25 cellular contexts compared by ENCODE assay signal in genomic region chr9:129810788-129811187, GRCh38. TPM values are rescaled to one million over a fixed set of nuclear protein-coding genes. Genes with fewer than 3 reads are reported as not detected.
DNase-seq lines count a peak whose midpoint lies in the region; ATAC-seq lines count a peak whose summit lies in the region.
"Had no signal": no experiment of that assay in that cellular context is flagged by ENCODE, and none has a peak within 500 bp of the region (broad histone marks: within the 10 kb centered on the region; RNA-seq: fewer than 3 reads in every experiment).

No MANE protein-coding gene starts in this region.

- no peak overlapping the region for H3K4me3 Mint-ChIP-seq in activated T-cell treated with anti-CD3 and anti-CD28 coated beads, Interleukin-2, amount 50 U/mL, for 72 hours
- no peak overlapping the region for H3K4me3 Mint-ChIP-seq in activated T-cell treated with anti-CD3 and anti-CD28 coated beads, Interleukin-2, amount 50 U/mL, for 4 hours
- no peak overlapping the region for H3K4me3 Mint-ChIP-seq in activated CD4-positive, alpha-beta memory T cell treated with anti-CD3 and anti-CD28 coated beads, Interleukin-2, amount 10 ng/mL, durations not matched to agents 7 days and 5 days
- H3K4me3 Mint-ChIP-seq: HFFc6; naive thymus-derived CD8-positive, alpha-beta T cell; stimulated activated naive CD8-positive, alpha-beta T cell treated with anti-CD3 and anti-CD28 coated beads, Interleukin-15, amount 100 ng/mL, for 72 hours; T-cell had no signal

- H3K9me3 Mint-ChIP-seq in activated T-cell treated with anti-CD3 and anti-CD28 coated beads, Interleukin-2, amount 50 U/mL, for 72 hours = no peaks in the 10 kb centered on the region
- H3K9me3 Mint-ChIP-seq in activated T-cell treated with anti-CD3 and anti-CD28 coated beads, Interleukin-2, amount 50 U/mL, for 4 hours = no peaks in the 10 kb centered on the region
- H3K9me3 Mint-ChIP-seq in activated CD4-positive, alpha-beta memory T cell treated with anti-CD3 and anti-CD28 coated beads, Interleukin-2, amount 10 ng/mL, durations not matched to agents 7 days and 5 days = no peaks in the 10 kb centered on the region
- H3K9me3 Mint-ChIP-seq: HFFc6; naive thymus-derived CD8-positive, alpha-beta T cell; stimulated activated naive CD8-positive, alpha-beta T cell treated with anti-CD3 and anti-CD28 coated beads, Interleukin-15, amount 100 ng/mL, for 72 hours; T-cell had no signal

- POLR2A ChIA-PET in activated CD4-positive, alpha-beta memory T cell treated with anti-CD3 and anti-CD28 coated beads, Interleukin-2, amount 10 ng/mL, durations not matched to agents 7 days and 5 days (lab: Charles Lee) = interaction anchor here (1.0 to 3.1 kb wide), 4 partner anchors 12 to 53 kb away, joined by 3 to 15 read pairs (median 4); no protein-coding TSS in a partner anchor

- DNase-seq in activated T-cell treated with anti-CD3 and anti-CD28 coated beads, Interleukin-2, amount 50 U/mL, for 72 hours = no peak
- no peak for DNase-seq in activated T-cell treated with anti-CD3 and anti-CD28 coated beads, Interleukin-2, amount 50 U/mL, for 4 hours
- no peak for DNase-seq in left lobe of liver (ENCODE audit: low spot score)
- DNase-seq in activated CD4-positive, alpha-beta memory T cell treated with anti-CD3 and anti-CD28 coated beads, Interleukin-2, amount 10 ng/mL, durations not matched to agents 7 days and 5 days = no peak
- DNase-seq in NCI-H1694 (lab: John Stamatoyannopoulos, UW) = no peak
- DNase-seq: activated CD4-positive, alpha-beta T cell treated with anti-CD3 and anti-CD28 coated beads for 1 hour; activated naive CD4-positive, alpha-beta T cell treated with anti-CD3 and anti-CD28 coated beads, Interleukin-2, amount 50 U/mL, for 16 hours; activated T-cell treated with anti-CD3 and anti-CD28 coated beads, Interleukin-2, amount 50 U/mL, for 48 hours; BE2C; dermis blood vessel endothelial cell; DMS79 treated with DMSO at 0.1 percent for 48 hours; HFFc6; Karpas-422; mesenchymal stem cell; naive thymus-derived CD8-positive, alpha-beta T cell; NCI-H1092; NCI-H2081 treated with DMSO at 0.1 percent for 48 hours; NCI-H446; ovary; SHP77 treated with DMSO at 0.1 percent for 48 hours; stimulated activated naive CD8-positive, alpha-beta T cell treated with anti-CD3 and anti-CD28 coated beads, Interleukin-15, amount 100 ng/mL, for 72 hours; T-cell; tibial artery had no signal

- no peak for ATAC-seq in activated T-cell treated with anti-CD3 and anti-CD28 coated beads, Interleukin-2, amount 50 U/mL, for 72 hours (replicated peaks in 1 of 2)
- no peak for ATAC-seq in activated T-cell treated with anti-CD3 and anti-CD28 coated beads, Interleukin-2, amount 50 U/mL, for 4 hours
- peak; percentile 41 for ATAC-seq in left lobe of liver
- no peak for ATAC-seq in HG03108 (IDR thresholded peaks at IDR 0.05; ENCODE audit: unreplicated experiment)
- ATAC-seq: naive thymus-derived CD8-positive, alpha-beta T cell; stimulated activated naive CD8-positive, alpha-beta T cell treated with anti-CD3 and anti-CD28 coated beads, Interleukin-15, amount 100 ng/mL, for 72 hours; T-cell had no signal

- peaks cover 12 to 22% of the 10 kb centered on the region in 2 donors for H3K36me3 Mint-ChIP-seq in activated T-cell treated with anti-CD3 and anti-CD28 coated beads, Interleukin-2, amount 50 U/mL, for 72 hours (ENCODE audit: insufficient read depth in 2 of 2)
- H3K36me3 Mint-ChIP-seq in activated T-cell treated with anti-CD3 and anti-CD28 coated beads, Interleukin-2, amount 50 U/mL, for 4 hours (ENCODE audit: insufficient read depth) = peaks cover 39% of the 10 kb centered on the region
- H3K36me3 Mint-ChIP-seq in activated CD4-positive, alpha-beta memory T cell treated with anti-CD3 and anti-CD28 coated beads, Interleukin-2, amount 10 ng/mL, durations not matched to agents 7 days and 5 days (ENCODE audit: low read depth) = peaks cover 79% of the 10 kb centered on the region

- H3K4me1 Mint-ChIP-seq in activated T-cell treated with anti-CD3 and anti-CD28 coated beads, Interleukin-2, amount 50 U/mL, for 72 hours (ENCODE audit: low read depth) = peaks cover 44% of the 10 kb centered on the region
- peaks cover 17% of the 10 kb centered on the region for H3K4me1 Mint-ChIP-seq in activated T-cell treated with anti-CD3 and anti-CD28 coated beads, Interleukin-2, amount 50 U/mL, for 4 hours (ENCODE audit: low read depth)
- H3K4me1 Mint-ChIP-seq in activated CD4-positive, alpha-beta memory T cell treated with anti-CD3 and anti-CD28 coated beads, Interleukin-2, amount 10 ng/mL, durations not matched to agents 7 days and 5 days = peaks cover 20% of the 10 kb centered on the region

- H3K27ac Mint-ChIP-seq in activated T-cell treated with anti-CD3 and anti-CD28 coated beads, Interleukin-2, amount 50 U/mL, for 72 hours = peak overlapping the region; percentile 54
- no peak overlapping the region for H3K27ac Mint-ChIP-seq in activated CD4-positive, alpha-beta memory T cell treated with anti-CD3 and anti-CD28 coated beads, Interleukin-2, amount 10 ng/mL, durations not matched to agents 7 days and 5 days
- H3K27ac Mint-ChIP-seq: HFFc6, T-cell had no signal

- CTCF ChIA-PET in activated CD4-positive, alpha-beta memory T cell treated with anti-CD3 and anti-CD28 coated beads, Interleukin-2, amount 10 ng/mL, durations not matched to agents 7 days and 5 days (lab: Charles Lee) = interaction anchor here (1.2 to 2.0 kb wide), 2 partner anchors 27 to 73 kb away, joined by 3 to 6 read pairs; no protein-coding TSS in a partner anchor

- H3K27me3 Mint-ChIP-seq in activated T-cell treated with anti-CD3 and anti-CD28 coated beads, Interleukin-2, amount 50 U/mL, for 72 hours (ENCODE audit: low read depth) = no peaks in the 10 kb centered on the region
- no peaks in the 10 kb centered on the region for H3K27me3 Mint-ChIP-seq in activated T-cell treated with anti-CD3 and anti-CD28 coated beads, Interleukin-2, amount 50 U/mL, for 4 hours (ENCODE audit: low read depth)
- H3K27me3 Mint-ChIP-seq in activated CD4-positive, alpha-beta memory T cell treated with anti-CD3 and anti-CD28 coated beads, Interleukin-2, amount 10 ng/mL, durations not matched to agents 7 days and 5 days = no peaks in the 10 kb centered on the region
- H3K27me3 Mint-ChIP-seq: naive thymus-derived CD8-positive, alpha-beta T cell; stimulated activated naive CD8-positive, alpha-beta T cell treated with anti-CD3 and anti-CD28 coated beads, Interleukin-15, amount 100 ng/mL, for 72 hours; T-cell had no signal

RNA-seq across cellular contexts. Expression of gene TOR1B, which starts 7.8 kb away (rescaled TPM):
- 10 to 100 TPM; 19.9 to 32.0 TPM for total RNA-seq in activated T-cell treated with anti-CD3 and anti-CD28 coated beads, Interleukin-2, amount 50 U/mL, for 72 hours
- total RNA-seq in activated T-cell treated with anti-CD3 and anti-CD28 coated beads, Interleukin-2, amount 50 U/mL, for 4 hours = 10 to 100 TPM; 22.8 to 28.1 (median 27.5) TPM
- 18.7 TPM for total RNA-seq in left lobe of liver
- 10 to 100 TPM; 29.0 to 30.8 TPM for total RNA-seq in activated CD4-positive, alpha-beta memory T cell treated with anti-CD3 and anti-CD28 coated beads, Interleukin-2, amount 10 ng/mL, durations not matched to agents 7 days and 5 days

RNA-seq across cellular contexts. Expression of gene TOR1A, which starts 13.1 kb away (rescaled TPM):
- total RNA-seq in activated T-cell treated with anti-CD3 and anti-CD28 coated beads, Interleukin-2, amount 50 U/mL, for 72 hours = 10 to 100 TPM; 47.0 to 49.3 TPM
- total RNA-seq in activated T-cell treated with anti-CD3 and anti-CD28 coated beads, Interleukin-2, amount 50 U/mL, for 4 hours = 10 to 100 TPM; 42.4 to 49.3 (median 45.2) TPM
- 17.8 TPM for total RNA-seq in left lobe of liver
- total RNA-seq in activated CD4-positive, alpha-beta memory T cell treated with anti-CD3 and anti-CD28 coated beads, Interleukin-2, amount 10 ng/mL, durations not matched to agents 7 days and 5 days = 10 to 100 TPM; 54.6 to 56.9 TPM

RNA-seq across cellular contexts. Expression of gene C9orf78, which starts 24.3 kb away (rescaled TPM):
- total RNA-seq in activated T-cell treated with anti-CD3 and anti-CD28 coated beads, Interleukin-2, amount 50 U/mL, for 72 hours = 10 to 100 TPM; 44.6 to 51.7 TPM
- total RNA-seq in activated T-cell treated with anti-CD3 and anti-CD28 coated beads, Interleukin-2, amount 50 U/mL, for 4 hours = 10 to 100 TPM; 74.8 to 92.6 (median 76.2) TPM
- total RNA-seq in left lobe of liver = 27.7 TPM
- 10 to 100 TPM; 61.6 to 66.2 TPM for total RNA-seq in activated CD4-positive, alpha-beta memory T cell treated with anti-CD3 and anti-CD28 coated beads, Interleukin-2, amount 10 ng/mL, durations not matched to agents 7 days and 5 days

RNA-seq across cellular contexts. Expression of gene USP20, which starts 24.5 kb away (rescaled TPM):
- 10 to 100 TPM; 74.4 to 77.9 TPM for total RNA-seq in activated T-cell treated with anti-CD3 and anti-CD28 coated beads, Interleukin-2, amount 50 U/mL, for 72 hours
- 10 to 100 TPM; 39.1 to 48.4 (median 47.0) TPM for total RNA-seq in activated T-cell treated with anti-CD3 and anti-CD28 coated beads, Interleukin-2, amount 50 U/mL, for 4 hours
- total RNA-seq in left lobe of liver = 16.7 TPM
- total RNA-seq in activated CD4-positive, alpha-beta memory T cell treated with anti-CD3 and anti-CD28 coated beads, Interleukin-2, amount 10 ng/mL, durations not matched to agents 7 days and 5 days = 10 to 100 TPM; 86.4 to 87.6 TPM

RNA-seq across cellular contexts. Expression of gene PTGES, which starts 57.9 kb away (rescaled TPM):
- total RNA-seq in activated T-cell treated with anti-CD3 and anti-CD28 coated beads, Interleukin-2, amount 50 U/mL, for 72 hours = under 1 TPM; 0.48 to 0.74 TPM
- not detected for total RNA-seq in activated T-cell treated with anti-CD3 and anti-CD28 coated beads, Interleukin-2, amount 50 U/mL, for 4 hours
- total RNA-seq in left lobe of liver = not detected
- total RNA-seq in activated CD4-positive, alpha-beta memory T cell treated with anti-CD3 and anti-CD28 coated beads, Interleukin-2, amount 10 ng/mL, durations not matched to agents 7 days and 5 days = not detected
- total RNA-seq: activated CD8-positive, alpha-beta memory T cell treated with anti-CD3 and anti-CD28 coated beads for 36 hours; naive thymus-derived CD8-positive, alpha-beta T cell; T-cell had no signal
